1 cellular context compared by ENCODE assay signal in the genomic region with DNA sequence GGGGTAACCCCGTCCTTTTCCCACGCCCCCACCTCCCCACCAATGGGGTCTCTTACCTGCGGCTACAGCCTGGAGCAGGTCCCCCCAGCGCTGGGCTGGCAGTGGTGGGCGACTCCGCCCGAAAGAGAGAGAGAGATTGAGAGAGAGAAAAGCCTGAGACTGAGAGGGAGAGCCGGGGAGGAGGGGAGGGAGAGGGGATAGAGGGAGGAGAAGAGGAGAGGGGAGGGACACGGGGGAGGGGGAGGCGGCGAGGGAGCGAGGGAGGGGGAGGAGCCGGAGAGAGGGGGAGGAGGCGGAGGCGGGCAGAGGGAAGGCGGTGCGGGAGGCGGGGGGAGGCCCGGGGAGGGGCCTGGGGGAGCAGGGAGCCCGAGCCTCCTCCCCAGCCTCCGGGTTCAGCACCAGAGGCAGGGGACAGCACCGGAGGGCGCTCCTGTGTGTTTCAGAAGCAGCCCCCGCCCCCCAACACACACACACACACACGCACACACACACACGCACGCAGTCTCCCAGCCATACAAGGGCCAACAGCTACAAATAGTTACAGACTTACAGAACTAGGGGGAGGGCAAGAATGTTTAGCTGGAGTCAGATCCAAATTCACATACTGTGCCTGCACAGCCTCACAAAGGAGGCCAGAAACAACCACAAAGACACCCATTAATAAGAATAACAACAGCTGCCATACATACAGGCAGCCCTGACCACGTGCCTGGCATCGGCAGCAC.
TF ChIP-seq lines count a peak whose summit lies in the region.

Gene SLC8A2, minus strand, starts transcription at position 161 of the 725 bp plus-strand sequence. CDS start 5,490 bp downstream, outside the sequence.

TF ChIP-seq in K562, 482 proteins besides CTCF, POLR2A, EP300 and RAD21 (continued from another document):
- TF ChIP-seq, protein P1, sequence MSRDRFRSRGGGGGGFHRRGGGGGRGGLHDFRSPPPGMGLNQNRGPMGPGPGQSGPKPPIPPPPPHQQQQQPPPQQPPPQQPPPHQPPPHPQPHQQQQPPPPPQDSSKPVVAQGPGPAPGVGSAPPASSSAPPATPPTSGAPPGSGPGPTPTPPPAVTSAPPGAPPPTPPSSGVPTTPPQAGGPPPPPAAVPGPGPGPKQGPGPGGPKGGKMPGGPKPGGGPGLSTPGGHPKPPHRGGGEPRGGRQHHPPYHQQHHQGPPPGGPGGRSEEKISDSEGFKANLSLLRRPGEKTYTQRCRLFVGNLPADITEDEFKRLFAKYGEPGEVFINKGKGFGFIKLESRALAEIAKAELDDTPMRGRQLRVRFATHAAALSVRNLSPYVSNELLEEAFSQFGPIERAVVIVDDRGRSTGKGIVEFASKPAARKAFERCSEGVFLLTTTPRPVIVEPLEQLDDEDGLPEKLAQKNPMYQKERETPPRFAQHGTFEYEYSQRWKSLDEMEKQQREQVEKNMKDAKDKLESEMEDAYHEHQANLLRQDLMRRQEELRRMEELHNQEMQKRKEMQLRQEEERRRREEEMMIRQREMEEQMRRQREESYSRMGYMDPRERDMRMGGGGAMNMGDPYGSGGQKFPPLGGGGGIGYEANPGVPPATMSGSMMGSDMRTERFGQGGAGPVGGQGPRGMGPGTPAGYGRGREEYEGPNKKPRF (IDR thresholded peaks at IDR 0.05; ENCODE audit: low read depth, low read length): no peak
- no peak for TF ChIP-seq ZNF23 (CRISPR knock-in tag; IDR thresholded peaks at IDR 0.05)
- no peak for TF ChIP-seq ZNF274 (IDR thresholded peaks at IDR 0.05; ENCODE audit: borderline replicate concordance, low read depth, low read length)
- TF ChIP-seq FOXA3 (CRISPR knock-in tag; conservative IDR thresholded peaks at IDR 0.05 in 1 of 2, IDR thresholded peaks at IDR 0.05 in 1 of 2): no peak
- TF ChIP-seq HDAC6 (IDR thresholded peaks at IDR 0.05; ENCODE audit: low read depth, low read length): no peak
- TF ChIP-seq CHCHD3 (CRISPR knock-in tag; IDR thresholded peaks at IDR 0.05): no peak
- TF ChIP-seq KLF6 (CRISPR knock-in tag; IDR thresholded peaks at IDR 0.05; ENCODE audit: borderline replicate concordance): no peak
- no peak for TF ChIP-seq ZFP30 (CRISPR knock-in tag; IDR thresholded peaks at IDR 0.05; ENCODE audit: borderline replicate concordance)
- no peak for TF ChIP-seq ZNF766 (CRISPR knock-in tag; conservative IDR thresholded peaks at IDR 0.05)
- TF ChIP-seq, protein P2, sequence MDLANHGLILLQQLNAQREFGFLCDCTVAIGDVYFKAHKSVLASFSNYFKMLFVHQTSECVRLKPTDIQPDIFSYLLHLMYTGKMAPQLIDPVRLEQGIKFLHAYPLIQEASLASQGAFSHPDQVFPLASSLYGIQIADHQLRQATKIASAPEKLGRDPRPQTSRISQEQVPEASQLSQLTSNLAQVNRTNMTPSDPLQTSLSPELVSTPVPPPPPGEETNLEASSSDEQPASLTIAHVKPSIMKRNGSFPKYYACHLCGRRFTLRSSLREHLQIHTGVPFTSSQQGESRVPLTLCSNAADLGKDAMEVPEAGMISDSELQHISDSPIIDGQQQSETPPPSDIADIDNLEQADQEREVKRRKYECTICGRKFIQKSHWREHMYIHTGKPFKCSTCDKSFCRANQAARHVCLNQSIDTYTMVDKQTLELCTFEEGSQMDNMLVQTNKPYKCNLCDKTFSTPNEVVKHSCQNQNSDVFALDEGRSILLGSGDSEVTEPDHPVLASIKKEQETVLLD (IDR thresholded peaks at IDR 0.05): 0 out of 2 replicates have a peak, but pooled peaks have one; percentile 29
- 0 out of 4 replicates have a peak, but pooled peaks of 1 of the 2 experiments have one; percentile 36 for TF ChIP-seq ZNF639 (CRISPR knock-in tag; conservative IDR thresholded peaks at IDR 0.05 in 1 of 2, IDR thresholded peaks at IDR 0.05 in 1 of 2)
- TF ChIP-seq GATAD2A (IDR thresholded peaks at IDR 0.05): peak; percentile 49; the same call in 1 of the 2 replicates
- TF ChIP-seq JUND (IDR thresholded peaks at IDR 0.05; ENCODE audit: borderline replicate concordance, low read depth, low read length): no peak
- no peak; the same call in 2 of the 3 replicates for TF ChIP-seq JUND (tag; IDR thresholded peaks at IDR 0.05; ENCODE audit: borderline replicate concordance, low read depth, low read length)
- no peak for TF ChIP-seq FOSL1 (tag; conservative IDR thresholded peaks at IDR 0.05)
TF ChIP-seq in K562: peak in this region for 82.
